Comparison of ENCODE assay signal across 23 cellular contexts in genomic region chr13:111940892-111941291, GRCh38.
"Had no signal": no experiment of that assay in that cellular context is flagged by ENCODE, and none has a peak within 500 bp of the region (broad histone marks: within the 10 kb centered on the region; RNA-seq: fewer than 3 reads in every experiment).

No MANE protein-coding gene starts in this region.

- H3K4me3 Mint-ChIP-seq: activated CD4-positive, alpha-beta memory T cell treated with anti-CD3 and anti-CD28 coated beads for 36 hours; activated naive CD8-positive, alpha-beta T cell; immature natural killer cell; natural killer cell; T-helper 17 cell had no signal

- H3K36me3 ChIP-seq: adrenal gland, ascending aorta, brain microvascular endothelial cell, gastroesophageal sphincter, left ventricle myocardium inferior, prostate gland, thyroid gland had no signal

- H3K9me3 Mint-ChIP-seq: activated CD4-positive, alpha-beta memory T cell treated with anti-CD3 and anti-CD28 coated beads for 36 hours; immature natural killer cell; natural killer cell had no signal

- H3K4me1 Mint-ChIP-seq: immature natural killer cell, natural killer cell, T-helper 17 cell had no signal

- DNase-seq: activated CD4-positive, alpha-beta memory T cell treated with anti-CD3 and anti-CD28 coated beads for 36 hours; activated CD4-positive, alpha-beta T cell treated with anti-CD3 and anti-CD28 coated beads for 48 hours; activated naive CD4-positive, alpha-beta T cell; activated T-cell treated with anti-CD3 and anti-CD28 coated beads, Interleukin-2, amount 50 U/mL, for 1 hour; brain microvascular endothelial cell; central memory CD4-positive, alpha-beta T cell; dermis blood vessel endothelial cell; effector memory CD4-positive, alpha-beta T cell; immature natural killer cell; kidney glomerular epithelial cell; left ventricle myocardium inferior; midbrain; natural killer cell; stimulated activated CD4-positive, alpha-beta T cell treated with anti-CD3 and anti-CD28 coated beads, Interleukin-12 subunit alpha, Interleukin-12 subunit beta, amount 100 ng/mL, for 4 hours; stimulated activated CD4-positive, alpha-beta T cell treated with anti-CD3 and anti-CD28 coated beads, Interleukin-4, amount 100 ng/mL, for 4 hours; stimulated activated naive CD8-positive, alpha-beta T cell treated with anti-CD3 and anti-CD28 coated beads, Interleukin-15, Interleukin-2, amounts not matched to agents 100 U/mL and 50 U/mL, for 24 hours; T-helper 17 cell; thyroid gland had no signal

- H3K27ac ChIP-seq: adrenal gland, ascending aorta, brain microvascular endothelial cell, gastroesophageal sphincter, left ventricle myocardium inferior, prostate gland, thyroid gland had no signal

- H3K4me3 ChIP-seq: adrenal gland, ascending aorta, gastroesophageal sphincter, left ventricle myocardium inferior, prostate gland, thyroid gland had no signal

- H3K27me3 ChIP-seq: ascending aorta, brain microvascular endothelial cell, thyroid gland had no signal

- H3K27ac Mint-ChIP-seq: activated CD4-positive, alpha-beta memory T cell treated with anti-CD3 and anti-CD28 coated beads for 36 hours; activated naive CD8-positive, alpha-beta T cell; immature natural killer cell; natural killer cell; T-helper 17 cell had no signal

- H3K36me3 Mint-ChIP-seq: activated CD4-positive, alpha-beta memory T cell treated with anti-CD3 and anti-CD28 coated beads for 36 hours; activated naive CD8-positive, alpha-beta T cell; immature natural killer cell; natural killer cell had no signal

- H3K4me1 ChIP-seq: adrenal gland, ascending aorta, left ventricle myocardium inferior, prostate gland, thyroid gland had no signal

- H3K9me3 ChIP-seq: adrenal gland, ascending aorta, gastroesophageal sphincter, prostate gland, thyroid gland had no signal
